Comparison of ENCODE assay signal across 1 cellular context in genomic region chr5:172951381-172952033, GRCh38.
TF ChIP-seq lines count a peak whose summit lies in the region.

No MANE protein-coding gene starts in this region.

TF ChIP-seq in endothelial cell of umbilical vein, 7 proteins besides CTCF, POLR2A, EP300 and RAD21:
- no peak for TF ChIP-seq MYC (IDR thresholded peaks at IDR 0.05; ENCODE audit: low read depth, low read length)
- no peak for TF ChIP-seq FOS (IDR thresholded peaks at IDR 0.05; ENCODE audit: borderline replicate concordance, insufficient read depth, low read length)
- no peak for TF ChIP-seq GATA2 (IDR thresholded peaks at IDR 0.05; ENCODE audit: insufficient read depth, insufficient read length, low read depth, low read length)
- no peak for TF ChIP-seq POLR2AphosphoS5 (IDR thresholded peaks at IDR 0.05; ENCODE audit: insufficient read depth, low read depth, low read length)
- TF ChIP-seq MAX (IDR thresholded peaks at IDR 0.05; ENCODE audit: insufficient read depth, insufficient read length) = no peak
- no peak for TF ChIP-seq JUN (IDR thresholded peaks at IDR 0.05; ENCODE audit: borderline replicate concordance, insufficient read depth, insufficient read length, low read depth)
- no peak for TF ChIP-seq EZH2 (IDR thresholded peaks at IDR 0.05; ENCODE audit: borderline replicate concordance, low read depth, low read length, severe bottlenecking)
